In the genomic region with DNA sequence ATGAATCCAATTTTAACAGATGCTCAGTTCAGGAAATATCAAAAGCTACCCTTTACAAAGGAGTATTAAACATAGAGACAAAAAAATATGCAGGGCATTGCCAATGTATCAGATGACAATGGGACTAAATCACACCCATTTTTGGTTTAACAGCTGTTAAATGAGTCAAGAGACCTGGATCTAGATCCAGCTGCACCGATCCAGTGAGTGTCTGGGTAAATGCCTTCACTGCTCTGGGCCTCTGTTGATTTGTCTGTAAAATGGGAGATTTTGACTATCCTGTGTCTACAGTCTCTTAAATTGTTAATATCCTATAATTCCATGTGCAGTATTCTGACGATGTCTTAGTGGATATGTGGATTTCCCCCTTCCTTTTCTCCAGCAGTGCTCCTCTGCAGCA, we compare ENCODE assay signal across 25 cellular contexts. TPM values are rescaled to one million over a fixed set of nuclear protein-coding genes. Genes with fewer than 3 reads are reported as not detected.
DNase-seq lines count a peak whose midpoint lies in the region; ATAC-seq, FAIRE-seq and TF ChIP-seq lines count a peak whose summit lies in the region.
"Had no signal": no experiment of that assay in that cellular context is flagged by ENCODE, and none has a peak within 500 bp of the region (broad histone marks: within the 10 kb centered on the region; RNA-seq: fewer than 3 reads in every experiment).

No MANE protein-coding gene starts in this region.

- no peak for FAIRE-seq in astrocyte (lab: Jason Lieb, UNC)
- FAIRE-seq: RCC 7860 had no signal

- H3K14ac ChIP-seq in mesenchymal stem cell (ENCODE audit: low read length in 2 of 2): no peak overlapping the region

- H3K4me3 Mint-ChIP-seq in MCF 10A (ENCODE audit: unreplicated experiment): no peak overlapping the region
- H3K4me3 Mint-ChIP-seq in astrocyte (ENCODE audit: unreplicated experiment): no peak overlapping the region
- H3K4me3 Mint-ChIP-seq: CD14-positive monocyte, H9 had no signal

- no peaks in the 10 kb centered on the region for H3K27me3 ChIP-seq in mammary epithelial cell (ENCODE audit: insufficient read depth, low read length)
- no peaks in the 10 kb centered on the region for H3K27me3 ChIP-seq in astrocyte (ENCODE audit: insufficient read depth, low read length)
- H3K27me3 ChIP-seq in mesenchymal stem cell (ENCODE audit: control insufficient read depth in 1 of 2, insufficient read depth in 1 of 2, low read length in 2 of 2): no peaks in the 10 kb centered on the region
- H3K27me3 ChIP-seq in A673 (replicated peaks; ENCODE audit: insufficient read depth, low read depth, low read length, poor library complexity): no peaks in the 10 kb centered on the region

- no peak for ATAC-seq in HG03571 (IDR thresholded peaks at IDR 0.05; ENCODE audit: unreplicated experiment)
- ATAC-seq: SK-N-SH treated with all-trans-retinoic acid at 6 μM for 48 hours had no signal

- H3K79me1 ChIP-seq in mesenchymal stem cell (replicated peaks; ENCODE audit: low read length, poor library complexity, severe bottlenecking): no peaks in the 10 kb centered on the region

- H4K20me1 ChIP-seq in mammary epithelial cell (ENCODE audit: insufficient read depth, low read length): no peaks in the 10 kb centered on the region
- no peaks in the 10 kb centered on the region for H4K20me1 ChIP-seq in astrocyte (ENCODE audit: insufficient read depth, low read length)

- no peak overlapping the region for H3K18ac ChIP-seq in mesenchymal stem cell (ENCODE audit: low read depth in 1 of 2, low read length in 2 of 2)

- no peak overlapping the region for H4K8ac ChIP-seq in mesenchymal stem cell (ENCODE audit: low read length)

- H3K4me1 ChIP-seq in mammary epithelial cell (ENCODE audit: insufficient read depth, low read length): peaks cover 28% of the 10 kb centered on the region
- peaks cover 15% of the 10 kb centered on the region for H3K4me1 ChIP-seq in astrocyte (ENCODE audit: insufficient read depth, low read length)
- peaks cover 3% of the 10 kb centered on the region for H3K4me1 ChIP-seq in mesenchymal stem cell (ENCODE audit: control insufficient read depth, insufficient read depth, low read depth, low read length)
- no peaks in the 10 kb centered on the region for H3K4me1 ChIP-seq in A673 (ENCODE audit: insufficient read depth, low read length, poor library complexity, severe bottlenecking)

- no peak overlapping the region for H3K4ac ChIP-seq in mesenchymal stem cell (ENCODE audit: low read depth in 1 of 2, low read length in 2 of 2)

- no peak overlapping the region for H2AK5ac ChIP-seq in mesenchymal stem cell (ENCODE audit: low read length, severe bottlenecking)

- BruUV-seq in mammary epithelial cell (replicated peaks; lab: Mats Ljungman, UMichigan) (no TSS peak), MCF 10A (replicated peaks; lab: Mats Ljungman, UMichigan) (no TSS peak), A673 (replicated peaks; lab: Mats Ljungman, UMichigan) (no TSS peak)

- H4K91ac ChIP-seq in mesenchymal stem cell (ENCODE audit: low read length): no peak overlapping the region

- H3K27ac Mint-ChIP-seq in MCF 10A (ENCODE audit: low read depth, unreplicated experiment): no peak overlapping the region
- peak overlapping the region; percentile 96 for H3K27ac Mint-ChIP-seq in astrocyte (ENCODE audit: unreplicated experiment)
- H3K27ac Mint-ChIP-seq: H9 had no signal

- H3K36me3 Mint-ChIP-seq in MCF 10A (ENCODE audit: insufficient read depth, unreplicated experiment) (no peaks in the 10 kb centered on the region), astrocyte (ENCODE audit: low read depth, unreplicated experiment) (no peaks in the 10 kb centered on the region)

- peaks cover 10% of the 10 kb centered on the region for H3K4me1 Mint-ChIP-seq in MCF 10A (ENCODE audit: insufficient read depth, unreplicated experiment)
- H3K4me1 Mint-ChIP-seq in astrocyte (ENCODE audit: low read depth, unreplicated experiment): peaks cover 14% of the 10 kb centered on the region

- H3K9me3 ChIP-seq in mammary epithelial cell (replicated peaks; ENCODE audit: insufficient read depth, low read length) (no peaks in the 10 kb centered on the region), astrocyte (ENCODE audit: insufficient read depth, low read depth, low read length) (no peaks in the 10 kb centered on the region), mesenchymal stem cell (ENCODE audit: control insufficient read depth, low read length) (no peaks in the 10 kb centered on the region), A673 (ENCODE audit: low read depth, low read length, poor library complexity, severe bottlenecking) (no peaks in the 10 kb centered on the region)

- H3K23ac ChIP-seq in mesenchymal stem cell (ENCODE audit: low read length in 2 of 2): no peak overlapping the region

- H3K9me3 Mint-ChIP-seq in MCF 10A (ENCODE audit: unreplicated experiment): no peaks in the 10 kb centered on the region
- no peaks in the 10 kb centered on the region for H3K9me3 Mint-ChIP-seq in astrocyte (ENCODE audit: unreplicated experiment)
- H3K9me3 Mint-ChIP-seq: H9 had no signal

- no peaks in the 10 kb centered on the region for H3K27me3 Mint-ChIP-seq in MCF 10A (ENCODE audit: insufficient read depth, unreplicated experiment)
- peaks cover 2% of the 10 kb centered on the region for H3K27me3 Mint-ChIP-seq in astrocyte (ENCODE audit: low read depth, unreplicated experiment)

- no peaks in the 10 kb centered on the region for H3K79me2 ChIP-seq in mammary epithelial cell (ENCODE audit: insufficient read depth, low read length)
- H3K79me2 ChIP-seq in astrocyte (ENCODE audit: insufficient read depth, low read length): no peaks in the 10 kb centered on the region

- DNase-seq in mammary epithelial cell: peak; percentile 41
- DNase-seq in MCF 10A (ENCODE audit: unreplicated experiment): no peak
- DNase-seq in astrocyte (ENCODE audit: low read depth): no peak
- no peak for DNase-seq in mesenchymal stem cell
- no peak for DNase-seq in NCI-H774 (lab: John Stamatoyannopoulos, UW)
- DNase-seq in MV-4-11 (lab: John Stamatoyannopoulos, UW): no peak
- DNase-seq in A673 (ENCODE audit: low spot score): no peak
- DNase-seq: DND-41, H9, KG1, NCI-H1048, NCI-H1436, NCI-H2029, NCI-H2171, NCI-H446, NCI-H526 treated with DMSO at 0.1 percent for 48 hours, SHP77 had no signal

- no peak overlapping the region for H2AFZ ChIP-seq in mammary epithelial cell (ENCODE audit: low read depth, low read length)
- H2AFZ ChIP-seq in astrocyte (ENCODE audit: low read depth, low read length): no peak overlapping the region
- H2AFZ ChIP-seq in mesenchymal stem cell (ENCODE audit: low read depth, low read length): no peak overlapping the region

- in situ Hi-C loops in mammary epithelial cell (cut with MboI; ENCODE audit: low sequenced_read_pairs in 2 of 2): no loop called here

- CTCF ChIA-PET in mammary epithelial cell (lab: Charles Lee; ENCODE audit: low non-redundant PET) (no interaction called here), MCF 10A (lab: Yijun Ruan, JAX) (interaction anchor here (0.7 kb wide), 1 partner anchor 624 kb away, joined by 3 read pairs; no protein-coding TSS in a partner anchor), A673 (lab: Charles Lee) (no interaction called here)

- H3K36me3 ChIP-seq in mammary epithelial cell (ENCODE audit: insufficient read depth, low read length): no peaks in the 10 kb centered on the region
- no peaks in the 10 kb centered on the region for H3K36me3 ChIP-seq in astrocyte (ENCODE audit: insufficient read depth, low read length)
- H3K36me3 ChIP-seq in mesenchymal stem cell (ENCODE audit: control insufficient read depth in 1 of 2, insufficient read depth in 2 of 2, low read depth in 1 of 2, low read length in 2 of 2): no peaks in the 10 kb centered on the region
- H3K36me3 ChIP-seq in A673 (ENCODE audit: insufficient read depth, low read length, poor library complexity, severe bottlenecking): no peaks in the 10 kb centered on the region

- no peak overlapping the region for H3K4me2 ChIP-seq in mammary epithelial cell (ENCODE audit: insufficient read depth, low read depth, low read length)
- no peak overlapping the region for H3K4me2 ChIP-seq in astrocyte (ENCODE audit: low read length)
- H3K4me2 ChIP-seq in mesenchymal stem cell (ENCODE audit: low read length, poor library complexity, severe bottlenecking): no peak overlapping the region

- no peak overlapping the region for H2BK15ac ChIP-seq in mesenchymal stem cell (ENCODE audit: low read depth, poor library complexity, severe bottlenecking)

- POLR2A ChIA-PET in MCF 10A (lab: Yijun Ruan, JAX) (no interaction called here), A673 (lab: Charles Lee; ENCODE audit: low non-redundant PET) (no interaction called here)

- 94% methylated on average over 2 of the region's 2 CpGs for WGBS in mammary epithelial cell (ENCODE audit: low coverage, missing lambda C conversion rate)
- 89% methylated on average over 2 of the region's 2 CpGs for WGBS in mesenchymal stem cell

- H3K4me3 ChIP-seq in mammary epithelial cell (replicated peaks in 1 of 3; ENCODE audit: insufficient read depth in 1 of 3, low read depth in 2 of 3, low read length in 3 of 3): no peak overlapping the region
- H3K4me3 ChIP-seq in astrocyte (ENCODE audit: insufficient read depth, low read depth, low read length): no peak overlapping the region
- no peak overlapping the region for H3K4me3 ChIP-seq in mesenchymal stem cell (ENCODE audit: insufficient read depth in 1 of 2, low read depth in 1 of 2, low read length in 2 of 2)
- H3K4me3 ChIP-seq in A673 (ENCODE audit: low read depth, low read length, poor library complexity, severe bottlenecking): no peak overlapping the region

- H3K9ac ChIP-seq in mammary epithelial cell (ENCODE audit: insufficient read depth, low read length) (no peak overlapping the region), astrocyte (ENCODE audit: low read length) (no peak overlapping the region), mesenchymal stem cell (ENCODE audit: low read length) (peak overlapping the region; percentile 86)

- intact Hi-C loops in mammary epithelial cell (cut with micrococcal nuclease): no loop called here
- intact Hi-C loops in MCF 10A (cut with micrococcal nuclease): no loop called here
- intact Hi-C loops in A673 (cut with micrococcal nuclease; ENCODE audit: unreplicated experiment): no loop called here

- no peak overlapping the region for H2BK12ac ChIP-seq in mesenchymal stem cell (ENCODE audit: low read length in 2 of 2)

- no peak overlapping the region for H2BK5ac ChIP-seq in mesenchymal stem cell (ENCODE audit: low read depth, low read length, poor library complexity, severe bottlenecking)

- H3K27ac ChIP-seq in mammary epithelial cell (ENCODE audit: insufficient read depth, low read depth, low read length): peak overlapping the region; percentile 11
- H3K27ac ChIP-seq in astrocyte (ENCODE audit: low read depth, low read length): no peak overlapping the region
- no peak overlapping the region for H3K27ac ChIP-seq in mesenchymal stem cell (ENCODE audit: low read length, poor library complexity, severe bottlenecking)
- H3K27ac ChIP-seq in A673 (ENCODE audit: low read depth, low read length, poor library complexity, severe bottlenecking): no peak overlapping the region
- H3K27ac ChIP-seq: 22Rv1 had no signal

- dilution Hi-C loops in mammary epithelial cell (cut with HindIII; ENCODE audit: low sequenced_read_pairs): no loop called here

- no peak overlapping the region for H2BK120ac ChIP-seq in mesenchymal stem cell (ENCODE audit: low read depth, low read length)

- no peak for TF ChIP-seq CTCF in mammary epithelial cell (conservative IDR thresholded peaks at IDR 0.05 in 1 of 2, IDR thresholded peaks at IDR 0.05 in 1 of 2; ENCODE audit: extremely low read depth in 1 of 2, insufficient read depth in 1 of 2, low read depth in 1 of 2, low read length in 2 of 2)
- no peak for TF ChIP-seq CTCF in MCF 10A (IDR thresholded peaks at IDR 0.05; ENCODE audit: unreplicated experiment)
- no peak for TF ChIP-seq CTCF in astrocyte (IDR thresholded peaks at IDR 0.05; ENCODE audit: insufficient read depth, low read depth, low read length)
- no peak for TF ChIP-seq CTCF in A673 (conservative IDR thresholded peaks at IDR 0.05; ENCODE audit: low read depth, low read length)

RNA-seq across cellular contexts. Expression of gene KRT23, which starts 16.4 kb away (rescaled TPM):
- 10 to 100 TPM in 1 of 2 donors, 1 to 10 TPM in 1; 1.5 to 94.5 TPM for total RNA-seq in mammary epithelial cell
- 2.5 TPM for polyA plus RNA-seq in mammary epithelial cell
- not detected for polyA minus RNA-seq in mammary epithelial cell
- total RNA-seq in MCF 10A (2022): not detected in 2 replicates
- total RNA-seq in astrocyte: not detected in 2 replicates
- polyA plus RNA-seq in mesenchymal stem cell (2013, experiment 1 of 2): not detected
- polyA plus RNA-seq in mesenchymal stem cell (2013, experiment 2 of 2): not detected
- total RNA-seq in A673 (2021): not detected in 2 replicates
- total RNA-seq: G401, H9, M059J had no signal

RNA-seq across cellular contexts. Expression of gene KRT20, which starts 36.0 kb away (rescaled TPM):
- total RNA-seq in mammary epithelial cell: not detected
- not detected for polyA plus RNA-seq in mammary epithelial cell
- polyA minus RNA-seq in mammary epithelial cell: not detected
- total RNA-seq in MCF 10A (2022): not detected in 2 replicates
- not detected in 2 replicates for total RNA-seq in astrocyte
- not detected for polyA plus RNA-seq in mesenchymal stem cell (2013, experiment 1 of 2)
- not detected for polyA plus RNA-seq in mesenchymal stem cell (2013, experiment 2 of 2)
- not detected in 2 replicates for total RNA-seq in A673 (2021)
- total RNA-seq: G401, H9, M059J had no signal
- polyA plus RNA-seq: AG04450, CD14-positive monocyte had no signal

RNA-seq across cellular contexts. Expression of gene KRT39, which starts 45.7 kb away (rescaled TPM):
- under 1 TPM in 1 of 2 donors, not detected in 1; 0.33 TPM for total RNA-seq in mammary epithelial cell
- not detected for polyA plus RNA-seq in mammary epithelial cell
- polyA minus RNA-seq in mammary epithelial cell: not detected
- not detected in 2 replicates for total RNA-seq in MCF 10A (2022)
- total RNA-seq in astrocyte: not detected in 2 replicates
- 0.06 TPM for polyA plus RNA-seq in mesenchymal stem cell (2013, experiment 1 of 2)
- not detected for polyA plus RNA-seq in mesenchymal stem cell (2013, experiment 2 of 2)
- total RNA-seq in A673 (2021): not detected in 2 replicates
- total RNA-seq: G401, H9, M059J had no signal
- polyA plus RNA-seq: CD14-positive monocyte had no signal

RNA-seq across cellular contexts. Expression of gene KRT12, which starts 54.0 kb away (rescaled TPM):
- total RNA-seq in mammary epithelial cell (not detected), MCF 10A (2022) (not detected in 2 replicates), astrocyte (not detected in 2 replicates), A673 (2021) (not detected in 2 replicates)
- polyA plus RNA-seq in mammary epithelial cell: not detected
- not detected for polyA minus RNA-seq in mammary epithelial cell
- not detected for polyA plus RNA-seq in mesenchymal stem cell (2013, experiment 1 of 2)
- not detected for polyA plus RNA-seq in mesenchymal stem cell (2013, experiment 2 of 2)
- total RNA-seq: G401, H9, M059J had no signal
- polyA plus RNA-seq: AG04450, CD14-positive monocyte had no signal
